8 cellular contexts compared by ENCODE assay signal in genomic region chr6:16129623-16130243, GRCh38. TPM values are rescaled to one million over a fixed set of nuclear protein-coding genes. Genes with fewer than 3 reads are reported as not detected.
DNase-seq lines count a peak whose midpoint lies in the region; ATAC-seq and TF ChIP-seq lines count a peak whose summit lies in the region.

No MANE protein-coding gene starts in this region.

- H3K27me3 ChIP-seq in AG04450 (ENCODE audit: control insufficient read depth, insufficient read depth, low read length): peaks cover 17% of the 10 kb centered on the region
- H3K27me3 ChIP-seq in cardiac muscle cell: no peaks in the 10 kb centered on the region

- H3K4me3 ChIP-seq in AG04450 (ENCODE audit: low read depth, low read length): peak overlapping the region; percentile 76
- H3K4me3 ChIP-seq in cardiac muscle cell: peak overlapping the region; percentile 94

- peaks cover 42% of the 10 kb centered on the region for H3K4me1 Mint-ChIP-seq in progenitor cell of endocrine pancreas (ENCODE audit: low read depth)

- peaks cover 7% of the 10 kb centered on the region for H3K27me3 Mint-ChIP-seq in progenitor cell of endocrine pancreas

- CTCF ChIA-PET in AG04450 (lab: Charles Lee): interaction anchor here (1.9 kb wide), 1 partner anchor 54 kb away, joined by 11 read pairs; no protein-coding TSS in a partner anchor

- peak overlapping the region; percentile 97 for H3K4me3 Mint-ChIP-seq in progenitor cell of endocrine pancreas (ENCODE audit: low read depth)

- H3K9me3 ChIP-seq in AG04450 (ENCODE audit: control insufficient read depth, insufficient read depth, low read length): no peaks in the 10 kb centered on the region; the same call in 1 of the 2 replicates
- H3K9me3 ChIP-seq in cardiac muscle cell (ENCODE audit: low read depth): no peaks in the 10 kb centered on the region

- POLR2A ChIA-PET in AG04450 (lab: Yijun Ruan, JAX): no interaction called here

- peaks cover 13 to 20% of the 10 kb centered on the region in 2 donors for H3K36me3 Mint-ChIP-seq in activated naive CD4-positive, alpha-beta T cell treated with anti-CD3 and anti-CD28 coated beads, Interleukin-2, amount 50 U/mL, for 72 hours
- H3K36me3 Mint-ChIP-seq in progenitor cell of endocrine pancreas (ENCODE audit: insufficient read depth): peaks cover 15% of the 10 kb centered on the region

- H3K9me3 Mint-ChIP-seq in activated naive CD4-positive, alpha-beta T cell treated with anti-CD3 and anti-CD28 coated beads, Interleukin-2, amount 50 U/mL, for 72 hours: no peaks in the 10 kb centered on the region
- no peaks in the 10 kb centered on the region for H3K9me3 Mint-ChIP-seq in progenitor cell of endocrine pancreas (ENCODE audit: low read depth)

- TF ChIP-seq CTCF in AG04450 (IDR thresholded peaks at IDR 0.05; ENCODE audit: low read depth, low read length) (no peak), cardiac muscle cell (IDR thresholded peaks at IDR 0.05; ENCODE audit: low read depth, low read length) (no peak), progenitor cell of endocrine pancreas (IDR thresholded peaks at IDR 0.05; ENCODE audit: unreplicated experiment) (no peak)

- H3K36me3 ChIP-seq in cardiac muscle cell: no peaks in the 10 kb centered on the region

- ATAC-seq in GM21360 (IDR thresholded peaks at IDR 0.05; ENCODE audit: unreplicated experiment): peak; percentile 2
- peak in 1 of 2 donors; percentile 1 for ATAC-seq in activated naive CD4-positive, alpha-beta T cell treated with anti-CD3 and anti-CD28 coated beads, Interleukin-2, amount 50 U/mL, for 72 hours

- H3K27ac Mint-ChIP-seq in activated naive CD4-positive, alpha-beta T cell treated with anti-CD3 and anti-CD28 coated beads, Interleukin-2, amount 50 U/mL, for 72 hours: peak overlapping the region; percentile 88 to 98
- H3K27ac Mint-ChIP-seq in progenitor cell of endocrine pancreas: peak overlapping the region; percentile 95

- H3K27ac ChIP-seq in AG04450 (ENCODE audit: low read depth, low read length): no peak overlapping the region
- H3K27ac ChIP-seq in cardiac muscle cell: peak overlapping the region; percentile 93

- DNase-seq in AG04450 (ENCODE audit: low read depth, low spot score): no peak
- DNase-seq in NCI-H2171 treated with DMSO at 0.1 percent for 48 hours (lab: John Stamatoyannopoulos, UW): peak; percentile 43
- peak; percentile 46 to 62 for DNase-seq in activated naive CD4-positive, alpha-beta T cell treated with anti-CD3 and anti-CD28 coated beads, Interleukin-2, amount 50 U/mL, for 72 hours (ENCODE audit: low spot score in 2 of 2)
- peak; percentile 30 to 33 for DNase-seq in cardiac muscle cell (ENCODE audit: low read depth in 1 of 2, low spot score in 1 of 2)
- no peak for DNase-seq in progenitor cell of endocrine pancreas (ENCODE audit: low spot score, unreplicated experiment)
- DNase-seq in SHP77 treated with DMSO at 0.1 percent for 48 hours (lab: John Stamatoyannopoulos, UW): no peak
- no peak for DNase-seq in GF-D8 (lab: John Stamatoyannopoulos, UW)

- peaks cover 34% of the 10 kb centered on the region for H3K4me1 ChIP-seq in cardiac muscle cell (ENCODE audit: low read depth)

RNA-seq across cellular contexts. Expression of gene MYLIP, which starts 0.8 kb away (rescaled TPM):
- polyA plus RNA-seq in AG04450 (2011; rRNA removed) (4.0 and 4.8 TPM in 2 replicates), cardiac muscle cell (33.4 and 48.2 TPM in 2 replicates)
- polyA minus RNA-seq in AG04450 (2011; rRNA and poly(A)+ RNA removed): 6.3 and 6.7 TPM in 2 replicates
- 10 to 100 TPM in 1 of 2 donors, 1 to 10 TPM in 1; 5.4 to 10.9 TPM for total RNA-seq in activated naive CD4-positive, alpha-beta T cell treated with anti-CD3 and anti-CD28 coated beads, Interleukin-2, amount 50 U/mL, for 72 hours
- total RNA-seq in cardiac muscle cell (30.1 and 35.6 TPM in 2 replicates), progenitor cell of endocrine pancreas (59.0 and 81.1 TPM in 2 replicates)

Comparison
In these comparisons a context has a peak if more than half of its experiments do, and no peak if none do; other contexts are left out.
1. DNase-seq: peak in NCI-H2171 treated with DMSO at 0.1 percent for 48 hours (single experiment), activated naive CD4-positive, alpha-beta T cell treated with anti-CD3 and anti-CD28 coated beads, Interleukin-2, amount 50 U/mL, for 72 hours (2 of 2) and cardiac muscle cell (2 of 2); none in AG04450 (single experiment), progenitor cell of endocrine pancreas (single experiment), SHP77 treated with DMSO at 0.1 percent for 48 hours (single experiment) and GF-D8 (single experiment).